ENCODE assay signal across 17 cellular contexts in genomic region chr11:28243596-28243995, GRCh38.
"Had no signal": no experiment of that assay in that cellular context is flagged by ENCODE, and none has a peak within 500 bp of the region (broad histone marks: within the 10 kb centered on the region; RNA-seq: fewer than 3 reads in every experiment).

No MANE protein-coding gene starts in this region.

- H3K4me3 ChIP-seq: heart left ventricle, left ventricle myocardium inferior, psoas muscle, sigmoid colon, stomach, vagina had no signal

- DNase-seq: activated CD4-positive, alpha-beta T cell treated with anti-CD3 and anti-CD28 coated beads, Interleukin-2, amount 50 U/mL, for 4 hours; activated CD4-positive, CD25-positive, alpha-beta regulatory T cell treated with anti-CD3 and anti-CD28 coated beads, Interleukin-2, amount 50 U/mL, for 72 hours; activated CD8-positive, alpha-beta memory T cell treated with anti-CD3 and anti-CD28 coated beads, Interleukin-2, amount 10 ng/mL, durations not matched to agents 7 days and 5 days; activated gamma-delta T cell treated with Interleukin-2 at 50 U/mL for 16 hours; activated naive CD8-positive, alpha-beta T cell treated with anti-CD3 and anti-CD28 coated beads, Interleukin-2, amount 10 ng/mL, durations not matched to agents 7 days and 5 days; activated T-cell treated with anti-CD3 and anti-CD28 coated beads, Interleukin-2, amount 50 U/mL, for 72 hours; aorta; heart left ventricle; kidney; left ventricle myocardium inferior; nucleus accumbens; psoas muscle; sigmoid colon; stomach; SW 1271 had no signal

- H3K9me3 ChIP-seq: heart left ventricle, left ventricle myocardium inferior, psoas muscle, sigmoid colon, stomach, vagina had no signal

- H3K27me3 ChIP-seq: heart left ventricle, sigmoid colon, stomach, vagina had no signal

- H3K27ac ChIP-seq: heart left ventricle, left ventricle myocardium inferior, psoas muscle, sigmoid colon, stomach, vagina had no signal

- H3K36me3 ChIP-seq: heart left ventricle, left ventricle myocardium inferior, sigmoid colon, vagina had no signal

- ATAC-seq: activated CD8-positive, alpha-beta memory T cell treated with anti-CD3 and anti-CD28 coated beads, Interleukin-2, amount 10 ng/mL, durations not matched to agents 7 days and 5 days; activated T-cell treated with anti-CD3 and anti-CD28 coated beads, Interleukin-2, amount 50 U/mL, for 72 hours; natural killer cell treated with Interleukin-12 subunit alpha and Interleukin-12 subunit beta and Interleukin-15 and Interleukin-18, amount 100 ng/mL, for 72 hours; psoas muscle had no signal

- H3K4me1 ChIP-seq: psoas muscle, sigmoid colon, stomach had no signal
